In genomic region chr10:71371750-71372166, GRCh38 we compare ENCODE assay signal across 11 cellular contexts. TPM values are rescaled to one million over a fixed set of nuclear protein-coding genes. Genes with fewer than 3 reads are reported as not detected.
DNase-seq lines count a peak whose midpoint lies in the region; ATAC-seq and TF ChIP-seq lines count a peak whose summit lies in the region.
"Had no signal": no experiment of that assay in that cellular context is flagged by ENCODE, and none has a peak within 500 bp of the region (broad histone marks: within the 10 kb centered on the region; RNA-seq: fewer than 3 reads in every experiment).

No MANE protein-coding gene starts in this region.

- H3K27me3 Mint-ChIP-seq in CD14-positive monocyte (ENCODE audit: low read depth in 3 of 3): no peaks in the 10 kb centered on the region
- H3K27me3 Mint-ChIP-seq in dendritic cell treated with granulocyte-macrophage colony-stimulating factor and Interleukin-4, amounts not matched to agents 40 ng/mL and 50 ng/mL, for 4 days: no peaks in the 10 kb centered on the region

- peak; percentile 56 for ATAC-seq in GM19452 (IDR thresholded peaks at IDR 0.05; ENCODE audit: unreplicated experiment)
- ATAC-seq in HG03520 (IDR thresholded peaks at IDR 0.05; ENCODE audit: unreplicated experiment): peak; percentile 36
- no peak for ATAC-seq in HG02884 (IDR thresholded peaks at IDR 0.05; ENCODE audit: unreplicated experiment)
- no peak for ATAC-seq in HG03025 (IDR thresholded peaks at IDR 0.05; ENCODE audit: low FRiP score, unreplicated experiment)

- intact Hi-C loops in CD14-positive monocyte (cut with micrococcal nuclease): loop anchor here in 1 of 2 donors (2.0 to 10.0 kb wide), 2 partner anchors 13 to 403 kb away; partner anchors contain the start of gene VSIR
- intact Hi-C loops in dendritic cell treated with granulocyte-macrophage colony-stimulating factor and Interleukin-4, amounts not matched to agents 40 ng/mL and 50 ng/mL, for 4 days (cut with micrococcal nuclease): loop anchor here (2.0 kb wide), 1 partner anchor 13 kb away; no protein-coding TSS in a partner anchor

- peaks cover 82% of the 10 kb centered on the region for H3K4me1 Mint-ChIP-seq in CD14-positive monocyte
- peaks cover 90% of the 10 kb centered on the region for H3K4me1 Mint-ChIP-seq in dendritic cell treated with granulocyte-macrophage colony-stimulating factor and Interleukin-4, amounts not matched to agents 40 ng/mL and 50 ng/mL, for 4 days (ENCODE audit: low read depth)

- no peak for TF ChIP-seq CTCF in CD14-positive monocyte (IDR thresholded peaks at IDR 0.05)

- H3K36me3 Mint-ChIP-seq in CD14-positive monocyte: no peaks in the 10 kb centered on the region
- no peaks in the 10 kb centered on the region for H3K36me3 Mint-ChIP-seq in dendritic cell treated with granulocyte-macrophage colony-stimulating factor and Interleukin-4, amounts not matched to agents 40 ng/mL and 50 ng/mL, for 4 days (ENCODE audit: low read depth)

- H3K27ac Mint-ChIP-seq in CD14-positive monocyte: peak overlapping the region; percentile 85 to 95 (median 93)
- peak overlapping the region; percentile 91 for H3K27ac Mint-ChIP-seq in dendritic cell treated with granulocyte-macrophage colony-stimulating factor and Interleukin-4, amounts not matched to agents 40 ng/mL and 50 ng/mL, for 4 days
- H3K27ac Mint-ChIP-seq: CD4-positive, alpha-beta T cell; stimulated activated naive CD8-positive, alpha-beta T cell treated with anti-CD3 and anti-CD28 coated beads, Interleukin-15, Interleukin-2, amounts not matched to agents 100 ng/mL and 50 ng/mL, for 24 hours had no signal

- peaks cover 0 to 2% (median 0%) of the 10 kb centered on the region in 7 donors for H3K9me3 Mint-ChIP-seq in CD14-positive monocyte
- H3K9me3 Mint-ChIP-seq in dendritic cell treated with granulocyte-macrophage colony-stimulating factor and Interleukin-4, amounts not matched to agents 40 ng/mL and 50 ng/mL, for 4 days: no peaks in the 10 kb centered on the region
- H3K9me3 Mint-ChIP-seq: CD4-positive, alpha-beta T cell; stimulated activated naive CD8-positive, alpha-beta T cell treated with anti-CD3 and anti-CD28 coated beads, Interleukin-15, Interleukin-2, amounts not matched to agents 100 ng/mL and 50 ng/mL, for 24 hours had no signal

- DNase-seq in CD14-positive monocyte (ENCODE audit: low spot score): no peak
- DNase-seq in A172 (ENCODE audit: low spot score): no peak
- no peak for DNase-seq in NCI-H2107 (lab: John Stamatoyannopoulos, UW)
- DNase-seq: activated CD4-positive, alpha-beta T cell treated with anti-CD3 and anti-CD28 coated beads for 1 hour; CD4-positive, alpha-beta T cell had no signal

- peak overlapping the region; percentile 31 to 77 for H3K4me3 Mint-ChIP-seq in CD14-positive monocyte
- H3K4me3 Mint-ChIP-seq in dendritic cell treated with granulocyte-macrophage colony-stimulating factor and Interleukin-4, amounts not matched to agents 40 ng/mL and 50 ng/mL, for 4 days: no peak overlapping the region
- H3K4me3 Mint-ChIP-seq: CD4-positive, alpha-beta T cell; stimulated activated naive CD8-positive, alpha-beta T cell treated with anti-CD3 and anti-CD28 coated beads, Interleukin-15, Interleukin-2, amounts not matched to agents 100 ng/mL and 50 ng/mL, for 24 hours had no signal

RNA-seq across cellular contexts. Expression of gene CDH23, which starts 25.0 kb away (rescaled TPM):
- 10 to 100 TPM in 1 of 2 donors, 1 to 10 TPM in 1; 8.2 to 10.5 TPM for polyA plus RNA-seq in CD14-positive monocyte
- 0.14 and 0.29 TPM in 2 replicates for total RNA-seq in A172 (2014; rRNA removed; shearing (Covaris generic))

RNA-seq across cellular contexts. Expression of gene SLC29A3, which starts 52.7 kb away (rescaled TPM):
- polyA plus RNA-seq in CD14-positive monocyte: 10 to 100 TPM; 16.6 to 28.4 TPM
- 0.72 and 1.9 TPM in 2 replicates for total RNA-seq in A172 (2014; rRNA removed; shearing (Covaris generic))

Comparison
In these comparisons a context has a peak if more than half of its experiments do, and no peak if none do; other contexts are left out.
1. ATAC-seq: peak in GM19452 (single experiment) and HG03520 (single experiment); none in HG02884 (single experiment) and HG03025 (single experiment).